In genomic region chr4:168137695-168138094, GRCh38 we compare ENCODE assay signal across 10 cellular contexts. TPM values are rescaled to one million over a fixed set of nuclear protein-coding genes. Genes with fewer than 3 reads are reported as not detected.
"Had no signal": no experiment of that assay in that cellular context is flagged by ENCODE, and none has a peak within 500 bp of the region (broad histone marks: within the 10 kb centered on the region; RNA-seq: fewer than 3 reads in every experiment).

No MANE protein-coding gene starts in this region.

RNA-seq across cellular contexts. Expression of gene ANXA10, which starts 45.4 kb away (rescaled TPM):
- total RNA-seq: aorta, chondrocyte, endothelial cell of umbilical vein, esophagus mucosa, gastrocnemius medialis, left cardiac atrium, left ventricle myocardium superior, osteocyte, posterior vena cava, subcutaneous adipose tissue had no signal
- polyA plus RNA-seq: endothelial cell of umbilical vein had no signal
